ENCODE assay signal across 1 cellular context in the genomic region with DNA sequence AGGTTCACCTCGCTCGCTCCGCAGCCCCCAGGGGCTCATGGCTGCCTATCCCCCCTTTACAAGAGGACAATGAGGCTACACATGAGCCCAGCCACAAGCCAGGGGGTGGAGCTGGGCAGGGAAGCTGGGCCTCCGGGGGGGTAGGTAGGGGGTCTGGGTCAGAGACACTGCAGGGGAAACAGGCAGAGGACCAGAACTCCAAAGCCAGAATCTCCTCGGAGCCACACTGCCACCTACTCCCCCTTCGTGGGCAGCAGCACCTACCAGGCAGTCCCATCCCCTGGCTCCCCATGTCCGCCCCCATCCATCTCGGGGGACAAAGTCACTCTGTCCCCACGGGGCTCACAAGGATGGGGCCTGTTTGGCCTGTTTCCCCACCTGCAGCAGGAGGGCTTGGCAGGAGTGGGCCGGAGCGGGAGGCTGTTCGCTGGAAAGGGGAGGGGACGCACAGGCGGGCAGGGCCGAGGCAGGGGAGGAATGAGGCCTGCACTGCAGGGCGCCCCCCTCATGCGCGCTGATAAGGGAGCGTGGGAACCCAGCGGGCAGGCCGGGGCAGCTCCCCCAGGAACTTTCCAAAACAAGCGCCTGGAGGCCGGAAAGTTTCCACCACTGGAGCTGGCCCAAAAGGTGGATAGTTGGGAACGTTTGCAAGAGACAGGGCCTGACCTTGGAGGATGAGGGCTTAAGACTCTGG.
TF ChIP-seq lines count a peak whose summit lies in the region.

No MANE protein-coding gene starts in this region.

TF ChIP-seq in K562, 482 proteins besides CTCF, POLR2A, EP300 and RAD21 (continued from another document and continues in another):
- TF ChIP-seq, protein P1, sequence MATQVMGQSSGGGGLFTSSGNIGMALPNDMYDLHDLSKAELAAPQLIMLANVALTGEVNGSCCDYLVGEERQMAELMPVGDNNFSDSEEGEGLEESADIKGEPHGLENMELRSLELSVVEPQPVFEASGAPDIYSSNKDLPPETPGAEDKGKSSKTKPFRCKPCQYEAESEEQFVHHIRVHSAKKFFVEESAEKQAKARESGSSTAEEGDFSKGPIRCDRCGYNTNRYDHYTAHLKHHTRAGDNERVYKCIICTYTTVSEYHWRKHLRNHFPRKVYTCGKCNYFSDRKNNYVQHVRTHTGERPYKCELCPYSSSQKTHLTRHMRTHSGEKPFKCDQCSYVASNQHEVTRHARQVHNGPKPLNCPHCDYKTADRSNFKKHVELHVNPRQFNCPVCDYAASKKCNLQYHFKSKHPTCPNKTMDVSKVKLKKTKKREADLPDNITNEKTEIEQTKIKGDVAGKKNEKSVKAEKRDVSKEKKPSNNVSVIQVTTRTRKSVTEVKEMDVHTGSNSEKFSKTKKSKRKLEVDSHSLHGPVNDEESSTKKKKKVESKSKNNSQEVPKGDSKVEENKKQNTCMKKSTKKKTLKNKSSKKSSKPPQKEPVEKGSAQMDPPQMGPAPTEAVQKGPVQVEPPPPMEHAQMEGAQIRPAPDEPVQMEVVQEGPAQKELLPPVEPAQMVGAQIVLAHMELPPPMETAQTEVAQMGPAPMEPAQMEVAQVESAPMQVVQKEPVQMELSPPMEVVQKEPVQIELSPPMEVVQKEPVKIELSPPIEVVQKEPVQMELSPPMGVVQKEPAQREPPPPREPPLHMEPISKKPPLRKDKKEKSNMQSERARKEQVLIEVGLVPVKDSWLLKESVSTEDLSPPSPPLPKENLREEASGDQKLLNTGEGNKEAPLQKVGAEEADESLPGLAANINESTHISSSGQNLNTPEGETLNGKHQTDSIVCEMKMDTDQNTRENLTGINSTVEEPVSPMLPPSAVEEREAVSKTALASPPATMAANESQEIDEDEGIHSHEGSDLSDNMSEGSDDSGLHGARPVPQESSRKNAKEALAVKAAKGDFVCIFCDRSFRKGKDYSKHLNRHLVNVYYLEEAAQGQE (CRISPR knock-in tag; IDR thresholded peaks at IDR 0.05; ENCODE audit: low read depth): no peak
- TF ChIP-seq, protein P2, sequence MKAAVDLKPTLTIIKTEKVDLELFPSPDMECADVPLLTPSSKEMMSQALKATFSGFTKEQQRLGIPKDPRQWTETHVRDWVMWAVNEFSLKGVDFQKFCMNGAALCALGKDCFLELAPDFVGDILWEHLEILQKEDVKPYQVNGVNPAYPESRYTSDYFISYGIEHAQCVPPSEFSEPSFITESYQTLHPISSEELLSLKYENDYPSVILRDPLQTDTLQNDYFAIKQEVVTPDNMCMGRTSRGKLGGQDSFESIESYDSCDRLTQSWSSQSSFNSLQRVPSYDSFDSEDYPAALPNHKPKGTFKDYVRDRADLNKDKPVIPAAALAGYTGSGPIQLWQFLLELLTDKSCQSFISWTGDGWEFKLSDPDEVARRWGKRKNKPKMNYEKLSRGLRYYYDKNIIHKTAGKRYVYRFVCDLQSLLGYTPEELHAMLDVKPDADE (conservative IDR thresholded peaks at IDR 0.05; ENCODE audit: control insufficient read depth, low read depth, low read length): peak; percentile 68
- TF ChIP-seq SAP30 (IDR thresholded peaks at IDR 0.05; ENCODE audit: borderline replicate concordance, insufficient read depth, low read depth, low read length, poor library complexity, severe bottlenecking) (peak; percentile 45), PHF8 (IDR thresholded peaks at IDR 0.05; ENCODE audit: borderline replicate concordance, low read length) (peak; percentile 40; the same call in 1 of the 2 replicates), EZH2 (IDR thresholded peaks at IDR 0.05; ENCODE audit: borderline replicate concordance, low read depth, low read length) (no peak), NR2F6 (CRISPR knock-in tag; IDR thresholded peaks at IDR 0.05) (no peak), ZNF764 (CRISPR knock-in tag; IDR thresholded peaks at IDR 0.05; ENCODE audit: low read depth) (peak; percentile 36; the same call in 1 of the 2 replicates), TSC22D4 (tag; IDR thresholded peaks at IDR 0.05) (no peak), ZNF212 (CRISPR knock-in tag; IDR thresholded peaks at IDR 0.05) (0 out of 2 replicates have a peak, but pooled peaks have one; percentile 18), HSF4 (CRISPR knock-in tag; IDR thresholded peaks at IDR 0.05; ENCODE audit: borderline replicate concordance) (no peak), FOXK2 (conservative IDR thresholded peaks at IDR 0.05 in 1 of 2, IDR thresholded peaks at IDR 0.05 in 1 of 2; ENCODE audit: low read depth in 2 of 2) (no peak; a peak in 1 of 4 replicates), NCOA4 (IDR thresholded peaks at IDR 0.05; ENCODE audit: partially characterized antibody) (no peak), ZNF3 (CRISPR knock-in tag; IDR thresholded peaks at IDR 0.05) (no peak), BCOR (IDR thresholded peaks at IDR 0.05) (peak; percentile 37; the same call in 1 of the 2 replicates), ATF1 (CRISPR knock-in tag; IDR thresholded peaks at IDR 0.05) (no peak), ATF1 (tag; IDR thresholded peaks at IDR 0.05) (peak; percentile 48)
- TF ChIP-seq, protein P3, sequence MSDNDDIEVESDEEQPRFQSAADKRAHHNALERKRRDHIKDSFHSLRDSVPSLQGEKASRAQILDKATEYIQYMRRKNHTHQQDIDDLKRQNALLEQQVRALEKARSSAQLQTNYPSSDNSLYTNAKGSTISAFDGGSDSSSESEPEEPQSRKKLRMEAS (CRISPR knock-in tag; IDR thresholded peaks at IDR 0.05): peak; percentile 52
- TF ChIP-seq, protein P4, sequence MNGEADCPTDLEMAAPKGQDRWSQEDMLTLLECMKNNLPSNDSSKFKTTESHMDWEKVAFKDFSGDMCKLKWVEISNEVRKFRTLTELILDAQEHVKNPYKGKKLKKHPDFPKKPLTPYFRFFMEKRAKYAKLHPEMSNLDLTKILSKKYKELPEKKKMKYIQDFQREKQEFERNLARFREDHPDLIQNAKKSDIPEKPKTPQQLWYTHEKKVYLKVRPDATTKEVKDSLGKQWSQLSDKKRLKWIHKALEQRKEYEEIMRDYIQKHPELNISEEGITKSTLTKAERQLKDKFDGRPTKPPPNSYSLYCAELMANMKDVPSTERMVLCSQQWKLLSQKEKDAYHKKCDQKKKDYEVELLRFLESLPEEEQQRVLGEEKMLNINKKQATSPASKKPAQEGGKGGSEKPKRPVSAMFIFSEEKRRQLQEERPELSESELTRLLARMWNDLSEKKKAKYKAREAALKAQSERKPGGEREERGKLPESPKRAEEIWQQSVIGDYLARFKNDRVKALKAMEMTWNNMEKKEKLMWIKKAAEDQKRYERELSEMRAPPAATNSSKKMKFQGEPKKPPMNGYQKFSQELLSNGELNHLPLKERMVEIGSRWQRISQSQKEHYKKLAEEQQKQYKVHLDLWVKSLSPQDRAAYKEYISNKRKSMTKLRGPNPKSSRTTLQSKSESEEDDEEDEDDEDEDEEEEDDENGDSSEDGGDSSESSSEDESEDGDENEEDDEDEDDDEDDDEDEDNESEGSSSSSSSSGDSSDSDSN (IDR thresholded peaks at IDR 0.05; ENCODE audit: borderline replicate concordance in 1 of 2, low read depth in 2 of 2, low read length in 2 of 2): 0 out of 4 replicates have a peak, but pooled peaks have one; percentile 15 to 51
- TF ChIP-seq, protein P5, sequence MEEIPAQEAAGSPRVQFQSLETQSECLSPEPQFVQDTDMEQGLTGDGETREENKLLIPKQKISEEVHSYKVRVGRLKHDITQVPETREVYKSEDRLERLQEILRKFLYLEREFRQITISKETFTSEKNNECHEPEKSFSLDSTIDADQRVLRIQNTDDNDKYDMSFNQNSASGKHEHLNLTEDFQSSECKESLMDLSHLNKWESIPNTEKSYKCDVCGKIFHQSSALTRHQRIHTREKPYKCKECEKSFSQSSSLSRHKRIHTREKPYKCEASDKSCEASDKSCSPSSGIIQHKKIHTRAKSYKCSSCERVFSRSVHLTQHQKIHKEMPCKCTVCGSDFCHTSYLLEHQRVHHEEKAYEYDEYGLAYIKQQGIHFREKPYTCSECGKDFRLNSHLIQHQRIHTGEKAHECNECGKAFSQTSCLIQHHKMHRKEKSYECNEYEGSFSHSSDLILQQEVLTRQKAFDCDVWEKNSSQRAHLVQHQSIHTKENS (CRISPR knock-in tag; IDR thresholded peaks at IDR 0.05): no peak
- TF ChIP-seq, protein P6, sequence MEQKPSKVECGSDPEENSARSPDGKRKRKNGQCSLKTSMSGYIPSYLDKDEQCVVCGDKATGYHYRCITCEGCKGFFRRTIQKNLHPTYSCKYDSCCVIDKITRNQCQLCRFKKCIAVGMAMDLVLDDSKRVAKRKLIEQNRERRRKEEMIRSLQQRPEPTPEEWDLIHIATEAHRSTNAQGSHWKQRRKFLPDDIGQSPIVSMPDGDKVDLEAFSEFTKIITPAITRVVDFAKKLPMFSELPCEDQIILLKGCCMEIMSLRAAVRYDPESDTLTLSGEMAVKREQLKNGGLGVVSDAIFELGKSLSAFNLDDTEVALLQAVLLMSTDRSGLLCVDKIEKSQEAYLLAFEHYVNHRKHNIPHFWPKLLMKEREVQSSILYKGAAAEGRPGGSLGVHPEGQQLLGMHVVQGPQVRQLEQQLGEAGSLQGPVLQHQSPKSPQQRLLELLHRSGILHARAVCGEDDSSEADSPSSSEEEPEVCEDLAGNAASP (IDR thresholded peaks at IDR 0.05): no peak
- TF ChIP-seq, protein P7, sequence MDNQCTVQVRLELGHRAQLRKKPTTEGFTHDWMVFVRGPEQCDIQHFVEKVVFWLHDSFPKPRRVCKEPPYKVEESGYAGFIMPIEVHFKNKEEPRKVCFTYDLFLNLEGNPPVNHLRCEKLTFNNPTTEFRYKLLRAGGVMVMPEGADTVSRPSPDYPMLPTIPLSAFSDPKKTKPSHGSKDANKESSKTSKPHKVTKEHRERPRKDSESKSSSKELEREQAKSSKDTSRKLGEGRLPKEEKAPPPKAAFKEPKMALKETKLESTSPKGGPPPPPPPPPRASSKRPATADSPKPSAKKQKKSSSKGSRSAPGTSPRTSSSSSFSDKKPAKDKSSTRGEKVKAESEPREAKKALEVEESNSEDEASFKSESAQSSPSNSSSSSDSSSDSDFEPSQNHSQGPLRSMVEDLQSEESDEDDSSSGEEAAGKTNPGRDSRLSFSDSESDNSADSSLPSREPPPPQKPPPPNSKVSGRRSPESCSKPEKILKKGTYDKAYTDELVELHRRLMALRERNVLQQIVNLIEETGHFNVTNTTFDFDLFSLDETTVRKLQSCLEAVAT (IDR thresholded peaks at IDR 0.05): no peak
- TF ChIP-seq, protein P8, sequence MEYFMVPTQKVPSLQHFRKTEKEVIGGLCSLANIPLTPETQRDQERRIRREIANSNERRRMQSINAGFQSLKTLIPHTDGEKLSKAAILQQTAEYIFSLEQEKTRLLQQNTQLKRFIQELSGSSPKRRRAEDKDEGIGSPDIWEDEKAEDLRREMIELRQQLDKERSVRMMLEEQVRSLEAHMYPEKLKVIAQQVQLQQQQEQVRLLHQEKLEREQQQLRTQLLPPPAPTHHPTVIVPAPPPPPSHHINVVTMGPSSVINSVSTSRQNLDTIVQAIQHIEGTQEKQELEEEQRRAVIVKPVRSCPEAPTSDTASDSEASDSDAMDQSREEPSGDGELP (CRISPR knock-in tag; IDR thresholded peaks at IDR 0.05; ENCODE audit: borderline replicate concordance): peak; percentile 67
- TF ChIP-seq, protein P9, sequence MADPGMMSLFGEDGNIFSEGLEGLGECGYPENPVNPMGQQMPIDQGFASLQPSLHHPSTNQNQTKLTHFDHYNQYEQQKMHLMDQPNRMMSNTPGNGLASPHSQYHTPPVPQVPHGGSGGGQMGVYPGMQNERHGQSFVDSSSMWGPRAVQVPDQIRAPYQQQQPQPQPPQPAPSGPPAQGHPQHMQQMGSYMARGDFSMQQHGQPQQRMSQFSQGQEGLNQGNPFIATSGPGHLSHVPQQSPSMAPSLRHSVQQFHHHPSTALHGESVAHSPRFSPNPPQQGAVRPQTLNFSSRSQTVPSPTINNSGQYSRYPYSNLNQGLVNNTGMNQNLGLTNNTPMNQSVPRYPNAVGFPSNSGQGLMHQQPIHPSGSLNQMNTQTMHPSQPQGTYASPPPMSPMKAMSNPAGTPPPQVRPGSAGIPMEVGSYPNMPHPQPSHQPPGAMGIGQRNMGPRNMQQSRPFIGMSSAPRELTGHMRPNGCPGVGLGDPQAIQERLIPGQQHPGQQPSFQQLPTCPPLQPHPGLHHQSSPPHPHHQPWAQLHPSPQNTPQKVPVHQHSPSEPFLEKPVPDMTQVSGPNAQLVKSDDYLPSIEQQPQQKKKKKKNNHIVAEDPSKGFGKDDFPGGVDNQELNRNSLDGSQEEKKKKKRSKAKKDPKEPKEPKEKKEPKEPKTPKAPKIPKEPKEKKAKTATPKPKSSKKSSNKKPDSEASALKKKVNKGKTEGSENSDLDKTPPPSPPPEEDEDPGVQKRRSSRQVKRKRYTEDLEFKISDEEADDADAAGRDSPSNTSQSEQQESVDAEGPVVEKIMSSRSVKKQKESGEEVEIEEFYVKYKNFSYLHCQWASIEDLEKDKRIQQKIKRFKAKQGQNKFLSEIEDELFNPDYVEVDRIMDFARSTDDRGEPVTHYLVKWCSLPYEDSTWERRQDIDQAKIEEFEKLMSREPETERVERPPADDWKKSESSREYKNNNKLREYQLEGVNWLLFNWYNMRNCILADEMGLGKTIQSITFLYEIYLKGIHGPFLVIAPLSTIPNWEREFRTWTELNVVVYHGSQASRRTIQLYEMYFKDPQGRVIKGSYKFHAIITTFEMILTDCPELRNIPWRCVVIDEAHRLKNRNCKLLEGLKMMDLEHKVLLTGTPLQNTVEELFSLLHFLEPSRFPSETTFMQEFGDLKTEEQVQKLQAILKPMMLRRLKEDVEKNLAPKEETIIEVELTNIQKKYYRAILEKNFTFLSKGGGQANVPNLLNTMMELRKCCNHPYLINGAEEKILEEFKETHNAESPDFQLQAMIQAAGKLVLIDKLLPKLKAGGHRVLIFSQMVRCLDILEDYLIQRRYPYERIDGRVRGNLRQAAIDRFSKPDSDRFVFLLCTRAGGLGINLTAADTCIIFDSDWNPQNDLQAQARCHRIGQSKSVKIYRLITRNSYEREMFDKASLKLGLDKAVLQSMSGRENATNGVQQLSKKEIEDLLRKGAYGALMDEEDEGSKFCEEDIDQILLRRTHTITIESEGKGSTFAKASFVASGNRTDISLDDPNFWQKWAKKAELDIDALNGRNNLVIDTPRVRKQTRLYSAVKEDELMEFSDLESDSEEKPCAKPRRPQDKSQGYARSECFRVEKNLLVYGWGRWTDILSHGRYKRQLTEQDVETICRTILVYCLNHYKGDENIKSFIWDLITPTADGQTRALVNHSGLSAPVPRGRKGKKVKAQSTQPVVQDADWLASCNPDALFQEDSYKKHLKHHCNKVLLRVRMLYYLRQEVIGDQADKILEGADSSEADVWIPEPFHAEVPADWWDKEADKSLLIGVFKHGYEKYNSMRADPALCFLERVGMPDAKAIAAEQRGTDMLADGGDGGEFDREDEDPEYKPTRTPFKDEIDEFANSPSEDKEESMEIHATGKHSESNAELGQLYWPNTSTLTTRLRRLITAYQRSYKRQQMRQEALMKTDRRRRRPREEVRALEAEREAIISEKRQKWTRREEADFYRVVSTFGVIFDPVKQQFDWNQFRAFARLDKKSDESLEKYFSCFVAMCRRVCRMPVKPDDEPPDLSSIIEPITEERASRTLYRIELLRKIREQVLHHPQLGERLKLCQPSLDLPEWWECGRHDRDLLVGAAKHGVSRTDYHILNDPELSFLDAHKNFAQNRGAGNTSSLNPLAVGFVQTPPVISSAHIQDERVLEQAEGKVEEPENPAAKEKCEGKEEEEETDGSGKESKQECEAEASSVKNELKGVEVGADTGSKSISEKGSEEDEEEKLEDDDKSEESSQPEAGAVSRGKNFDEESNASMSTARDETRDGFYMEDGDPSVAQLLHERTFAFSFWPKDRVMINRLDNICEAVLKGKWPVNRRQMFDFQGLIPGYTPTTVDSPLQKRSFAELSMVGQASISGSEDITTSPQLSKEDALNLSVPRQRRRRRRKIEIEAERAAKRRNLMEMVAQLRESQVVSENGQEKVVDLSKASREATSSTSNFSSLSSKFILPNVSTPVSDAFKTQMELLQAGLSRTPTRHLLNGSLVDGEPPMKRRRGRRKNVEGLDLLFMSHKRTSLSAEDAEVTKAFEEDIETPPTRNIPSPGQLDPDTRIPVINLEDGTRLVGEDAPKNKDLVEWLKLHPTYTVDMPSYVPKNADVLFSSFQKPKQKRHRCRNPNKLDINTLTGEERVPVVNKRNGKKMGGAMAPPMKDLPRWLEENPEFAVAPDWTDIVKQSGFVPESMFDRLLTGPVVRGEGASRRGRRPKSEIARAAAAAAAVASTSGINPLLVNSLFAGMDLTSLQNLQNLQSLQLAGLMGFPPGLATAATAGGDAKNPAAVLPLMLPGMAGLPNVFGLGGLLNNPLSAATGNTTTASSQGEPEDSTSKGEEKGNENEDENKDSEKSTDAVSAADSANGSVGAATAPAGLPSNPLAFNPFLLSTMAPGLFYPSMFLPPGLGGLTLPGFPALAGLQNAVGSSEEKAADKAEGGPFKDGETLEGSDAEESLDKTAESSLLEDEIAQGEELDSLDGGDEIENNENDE (IDR thresholded peaks at IDR 0.05; ENCODE audit: low read depth, low read length): no peak
